Comparison of ENCODE assay signal across 8 cellular contexts in the genomic region with DNA sequence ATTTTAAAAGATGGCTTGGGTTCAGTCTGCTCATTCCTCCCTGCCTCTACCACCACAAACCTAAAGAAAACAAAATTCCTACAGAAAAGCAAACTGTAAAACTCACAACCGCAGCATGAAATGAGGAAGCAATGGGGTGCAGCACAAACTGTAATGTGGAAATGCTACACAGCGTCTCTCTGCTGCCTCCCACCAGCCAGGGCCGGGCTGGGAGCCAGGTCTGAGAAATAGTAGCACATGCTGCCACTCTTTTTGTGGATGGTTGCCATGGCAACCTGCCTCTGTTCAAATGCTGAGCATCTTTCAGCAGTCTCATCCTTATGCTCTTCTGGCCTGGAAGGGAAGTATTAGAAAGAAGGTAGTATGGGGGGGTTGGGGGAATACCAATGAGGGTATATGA. TPM values are rescaled to one million over a fixed set of nuclear protein-coding genes. Genes with fewer than 3 reads are reported as not detected.
DNase-seq lines count a peak whose midpoint lies in the region; ATAC-seq and TF ChIP-seq lines count a peak whose summit lies in the region.

No MANE protein-coding gene starts in this region.

- H3K27ac ChIP-seq in substantia nigra (ENCODE audit: low read depth, low read length, poor library complexity, severe bottlenecking), result no peak overlapping the region

- peak; percentile 92 for DNase-seq in Ammon's horn (ENCODE audit: low spot score)
- peak; percentile 77 for DNase-seq in NCI-H1694 (lab: John Stamatoyannopoulos, UW)
- peak; percentile 83 for DNase-seq in inferior parietal cortex (ENCODE audit: extremely low spot score)
- DNase-seq in substantia nigra (lab: John Stamatoyannopoulos, UW), result peak in 39 of 49 donors; percentile 4 to 93 (median 52)
- DNase-seq in NCI-H128 (lab: John Stamatoyannopoulos, UW; ENCODE audit: unreplicated experiment), result no peak

- H3K27ac Mint-ChIP-seq in brain, result peak overlapping the region; percentile 39 to 93 (median 77)

- peaks cover 3% of the 10 kb centered on the region for H3K27me3 Mint-ChIP-seq in brain

- peak; percentile 30 for ATAC-seq in GM19372 (IDR thresholded peaks at IDR 0.05; ENCODE audit: low read depth, unreplicated experiment)
- no peak for ATAC-seq in activated CD4-positive, CD25-positive, alpha-beta regulatory T cell treated with anti-CD3 and anti-CD28 coated beads, Interleukin-2, amount 50 U/mL, for 24 hours

- H3K36me3 Mint-ChIP-seq in brain, result no peaks in the 10 kb centered on the region

- TF ChIP-seq CTCF in brain (conservative IDR thresholded peaks at IDR 0.05), result peak in 1 of 2 experiments; percentile 23

- H3K9me3 Mint-ChIP-seq in brain, result peaks cover 0 to 4% (median 0%) of the 10 kb centered on the region in 5 experiments

- H3K4me1 Mint-ChIP-seq in brain, result peaks cover 17% of the 10 kb centered on the region

- peak overlapping the region; percentile 3 to 84 (median 72) for H3K4me3 Mint-ChIP-seq in brain

RNA-seq across cellular contexts. Expression of a gene that starts 55.4 kb away (rescaled TPM):
- not detected for polyA plus RNA-seq in brain (ENCODE audit: insufficient read depth, low read depth, low replicate concordance)
